In the genomic region with DNA sequence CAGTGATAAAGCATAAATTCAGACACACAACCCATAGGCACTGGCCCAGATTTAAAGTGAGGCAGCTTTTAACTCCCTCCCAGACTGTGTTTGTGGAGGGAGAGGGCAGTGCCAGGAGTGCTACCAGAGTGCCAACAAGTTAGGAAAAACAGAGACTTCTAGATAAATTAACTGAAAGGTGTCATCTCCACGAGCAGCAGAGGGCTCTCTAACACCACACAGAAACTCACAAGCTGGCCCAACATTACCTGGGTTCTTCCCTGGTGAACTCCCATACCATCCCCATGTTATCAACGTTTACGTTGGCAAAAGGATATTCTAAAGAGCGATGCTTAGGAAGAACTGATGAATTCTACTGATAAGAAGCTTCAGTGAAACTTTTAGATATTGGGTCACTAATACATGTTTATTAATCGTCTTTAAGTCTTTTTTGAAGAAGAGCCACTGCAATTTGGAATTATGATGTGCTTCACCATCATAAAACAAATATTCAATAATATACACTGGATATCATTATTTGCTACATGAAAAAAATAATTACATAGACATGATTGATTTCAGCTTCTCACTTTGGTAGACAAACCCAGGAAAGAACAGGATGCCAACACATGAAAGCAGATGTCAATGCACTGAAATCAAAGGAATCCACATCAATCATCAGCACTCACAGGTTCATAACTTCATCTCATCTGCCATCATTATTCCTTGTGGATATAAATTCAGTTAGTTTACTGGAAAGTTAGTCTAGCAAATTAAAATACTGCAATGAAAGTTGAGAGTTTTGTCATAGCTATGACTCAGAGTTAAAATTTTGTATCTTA, we compare ENCODE assay signal across 8 cellular contexts.
DNase-seq lines count a peak whose midpoint lies in the region; ATAC-seq and TF ChIP-seq lines count a peak whose summit lies in the region.

No MANE protein-coding gene starts in this region.

- no peak overlapping the region for H3K4me3 ChIP-seq in HFF-Myc (replicated peaks; ENCODE audit: low read depth, low read length)

- TF ChIP-seq CTCF in HFF-Myc (IDR thresholded peaks at IDR 0.05; ENCODE audit: low read depth, low read length, missing control alignments): peak; percentile 46
- TF ChIP-seq CTCF in osteocyte (IDR thresholded peaks at IDR 0.05): peak; percentile 74

- DNase-seq in D341Med (ENCODE audit: low spot score) (peak; percentile 61), HFF-Myc (ENCODE audit: extremely low read depth, low read depth) (no peak), NCI-H69 (lab: John Stamatoyannopoulos, UW) (peak; percentile 82), fibroblast of the conjunctiva (ENCODE audit: low read depth) (peak; percentile 49), osteocyte (ENCODE audit: extremely low spot score, unreplicated experiment) (no peak), cortex of kidney (lab: John Stamatoyannopoulos, UW) (no peak)
- peak; percentile 47 for DNase-seq in activated T-cell treated with anti-CD3 and anti-CD28 coated beads, Interleukin-2, amount 50 U/mL, for 24 hours

- H3K27ac Mint-ChIP-seq in activated T-cell treated with anti-CD3 and anti-CD28 coated beads, Interleukin-2, amount 50 U/mL, for 24 hours: no peak overlapping the region
- H3K27ac Mint-ChIP-seq in osteocyte (ENCODE audit: unreplicated experiment): no peak overlapping the region

- H3K36me3 Mint-ChIP-seq in activated T-cell treated with anti-CD3 and anti-CD28 coated beads, Interleukin-2, amount 50 U/mL, for 24 hours (ENCODE audit: low read depth): no peaks in the 10 kb centered on the region
- no peaks in the 10 kb centered on the region for H3K36me3 Mint-ChIP-seq in osteocyte (ENCODE audit: unreplicated experiment)

- H3K27me3 Mint-ChIP-seq in activated T-cell treated with anti-CD3 and anti-CD28 coated beads, Interleukin-2, amount 50 U/mL, for 24 hours: no peaks in the 10 kb centered on the region
- no peaks in the 10 kb centered on the region for H3K27me3 Mint-ChIP-seq in osteocyte (ENCODE audit: unreplicated experiment)

- no peak for ATAC-seq in GM18870 (IDR thresholded peaks at IDR 0.05; ENCODE audit: unreplicated experiment)

- H3K4me3 Mint-ChIP-seq in activated T-cell treated with anti-CD3 and anti-CD28 coated beads, Interleukin-2, amount 50 U/mL, for 24 hours: no peak overlapping the region
- no peak overlapping the region for H3K4me3 Mint-ChIP-seq in osteocyte (ENCODE audit: unreplicated experiment)

- no peaks in the 10 kb centered on the region for H3K9me3 Mint-ChIP-seq in activated T-cell treated with anti-CD3 and anti-CD28 coated beads, Interleukin-2, amount 50 U/mL, for 24 hours
- H3K9me3 Mint-ChIP-seq in osteocyte (ENCODE audit: unreplicated experiment): no peaks in the 10 kb centered on the region

- peaks cover 38% of the 10 kb centered on the region for H3K4me1 Mint-ChIP-seq in activated T-cell treated with anti-CD3 and anti-CD28 coated beads, Interleukin-2, amount 50 U/mL, for 24 hours (ENCODE audit: low read depth)
- peaks cover 24% of the 10 kb centered on the region for H3K4me1 Mint-ChIP-seq in osteocyte (ENCODE audit: unreplicated experiment)

Comparison
In these comparisons a context has a peak if more than half of its experiments do, and no peak if none do; other contexts are left out.
1. DNase-seq: peak in D341Med (single experiment), NCI-H69 (single experiment), activated T-cell treated with anti-CD3 and anti-CD28 coated beads, Interleukin-2, amount 50 U/mL, for 24 hours (single experiment) and fibroblast of the conjunctiva (single experiment); none in HFF-Myc (single experiment), osteocyte (single experiment) and cortex of kidney (single experiment).